Comparison of ENCODE assay signal across 7 cellular contexts in genomic region chr6:136723780-136724179, GRCh38.
DNase-seq lines count a peak whose midpoint lies in the region; ATAC-seq and TF ChIP-seq lines count a peak whose summit lies in the region.

No MANE protein-coding gene starts in this region.

- no TSS peak for BruUV-seq in HCT116 (replicated peaks; lab: Mats Ljungman, UMichigan)

- H3K4me2 ChIP-seq in HCT116 (ENCODE audit: low read length) (0 out of 2 replicates have a peak overlapping the region, but pooled peaks have one; percentile 6), OCI-LY1 (ENCODE audit: low read length) (peak overlapping the region; percentile 27; the same call in 1 of the 2 replicates)

- H4K20me1 ChIP-seq in HCT116 (ENCODE audit: insufficient read depth): no peaks in the 10 kb centered on the region
- H4K20me1 ChIP-seq in OCI-LY1 (ENCODE audit: insufficient read depth, low read length): no peaks in the 10 kb centered on the region

- no peak overlapping the region for H3K27ac ChIP-seq in HCT116 (ENCODE audit: low read depth, low read length)
- H3K27ac ChIP-seq in OCI-LY1 (ENCODE audit: low read depth, low read length, poor library complexity, severe bottlenecking): peak overlapping the region; percentile 52

- H3K9me2 ChIP-seq in HCT116 (ENCODE audit: insufficient read depth): no peaks in the 10 kb centered on the region
- no peaks in the 10 kb centered on the region for H3K9me2 ChIP-seq in OCI-LY1 (ENCODE audit: low read depth, low read length)

- H3K9ac ChIP-seq in HCT116 (ENCODE audit: low read length): no peak overlapping the region
- no peak overlapping the region for H3K9ac ChIP-seq in OCI-LY1 (ENCODE audit: low read length)

- no peak for ATAC-seq in HCT116
- no peak for ATAC-seq in GM21390 (IDR thresholded peaks at IDR 0.05; ENCODE audit: unreplicated experiment)
- ATAC-seq in GM21528 (IDR thresholded peaks at IDR 0.05; ENCODE audit: low FRiP score, unreplicated experiment): no peak

- CTCF ChIA-PET in HCT116 (lab: Charles Lee): interaction anchor here (0.7 to 0.8 kb wide), 2 partner anchors 68 to 163 kb away, joined by 3 read pairs; partner anchors contain the start of gene MAP3K5

- TF ChIP-seq POLR2A in HCT116 (IDR thresholded peaks at IDR 0.05; ENCODE audit: borderline replicate concordance, extremely low read depth, insufficient read depth, insufficient read length): no peak

- H3K79me2 ChIP-seq in HCT116 (ENCODE audit: insufficient read depth, low read length): no peaks in the 10 kb centered on the region
- H3K79me2 ChIP-seq in OCI-LY1 (ENCODE audit: insufficient read depth, low read length): 0 out of 2 replicates have a peak, but pooled peaks cover 4% of the 10 kb centered on the region

- no peaks in the 10 kb centered on the region for H3K36me3 ChIP-seq in HCT116 (ENCODE audit: control insufficient read depth in 1 of 2, insufficient read depth in 2 of 2, low read length in 2 of 2)
- no peaks in the 10 kb centered on the region for H3K36me3 ChIP-seq in OCI-LY1 (ENCODE audit: insufficient read depth, low read length)
- H3K36me3 ChIP-seq in H7 (replicated peaks; ENCODE audit: control insufficient read depth, insufficient read depth, low read length): no peaks in the 10 kb centered on the region

- POLR2A ChIA-PET in HCT116 (lab: Charles Lee): no interaction called here

- H3K9me3 ChIP-seq in HCT116 (ENCODE audit: control insufficient read depth in 1 of 2, insufficient read depth in 1 of 2, low read depth in 1 of 2, low read length in 2 of 2) (no peaks in the 10 kb centered on the region), OCI-LY1 (ENCODE audit: low read length) (peaks cover 3% of the 10 kb centered on the region; the same call in 1 of the 2 replicates)

- H3F3A ChIP-seq in OCI-LY1 (ENCODE audit: insufficient read depth, low read length): no peaks in the 10 kb centered on the region

- H2AFZ ChIP-seq in HCT116 (ENCODE audit: low read depth, low read length, poor library complexity, severe bottlenecking) (no peak overlapping the region), OCI-LY1 (ENCODE audit: low read length) (no peak overlapping the region)

- H3K4me1 ChIP-seq in HCT116 (ENCODE audit: control insufficient read depth in 1 of 2, insufficient read depth in 2 of 2, low read length in 2 of 2) (peaks cover 0 to 5% of the 10 kb centered on the region in 2 experiments; a peak in 3 of 4 replicates), OCI-LY1 (ENCODE audit: insufficient read depth, low read length, severe bottlenecking) (peaks cover 34% of the 10 kb centered on the region)

- no peak overlapping the region for H3K4me3 ChIP-seq in HCT116 (replicated peaks in 1 of 2; ENCODE audit: low read depth in 1 of 2, low read length in 2 of 2)
- no peak overlapping the region for H3K4me3 ChIP-seq in OCI-LY1 (ENCODE audit: low read depth, low read length, poor library complexity, severe bottlenecking)
- no peak overlapping the region for H3K4me3 ChIP-seq in H7 (ENCODE audit: insufficient read depth, low read depth, low read length)

- DNase-seq in HCT116 (ENCODE audit: low read depth, low spot score): no peak
- peak; percentile 3 for DNase-seq in activated naive CD8-positive, alpha-beta T cell treated with anti-CD3 and anti-CD28 coated beads, Interleukin-2, amount 50 U/mL, for 16 hours (ENCODE audit: low read depth, low spot score)
- peak; percentile 31 to 50 for DNase-seq in stimulated activated CD8-positive, alpha-beta memory T cell treated with anti-CD3 and anti-CD28 coated beads, Interleukin-15, amount 100 ng/mL, for 4 hours (ENCODE audit: low read depth in 2 of 2)
- no peak for DNase-seq in H7

- H3K27me3 ChIP-seq in HCT116 (ENCODE audit: insufficient read depth, low read length) (no peaks in the 10 kb centered on the region), OCI-LY1 (ENCODE audit: insufficient read depth, low read length) (no peaks in the 10 kb centered on the region), H7 (ENCODE audit: control insufficient read depth, insufficient read depth, low read length) (no peaks in the 10 kb centered on the region)

- RAD21 ChIA-PET in HCT116 (lab: Charles Lee; ENCODE audit: low non-redundant PET in 1 of 2, low total read pairs in 2 of 2, uncharacterized antibody in 2 of 2, unreplicated experiment in 2 of 2): no interaction called here

- no peak for TF ChIP-seq RAD21 in HCT116 (IDR thresholded peaks at IDR 0.05; ENCODE audit: low read depth)

- intact Hi-C loops in HCT116 (cut with micrococcal nuclease): no loop called here

- TF ChIP-seq CTCF in HCT116 (IDR thresholded peaks at IDR 0.05 in 2 of 3, conservative IDR thresholded peaks at IDR 0.05 in 1 of 3; ENCODE audit: borderline replicate concordance in 1 of 3, insufficient read depth in 1 of 3, low read depth in 2 of 3, low read length in 2 of 3): no peak
- TF ChIP-seq CTCF in OCI-LY1 (IDR thresholded peaks at IDR 0.05; ENCODE audit: low read length): no peak

TF ChIP-seq in HCT116, 20 proteins besides CTCF, POLR2A, EP300 and RAD21:
- TF ChIP-seq EGR1 (IDR thresholded peaks at IDR 0.05; ENCODE audit: low read depth) (peak; percentile 50; the same call in 1 of the 2 replicates), EZH2 (IDR thresholded peaks at IDR 0.05) (no peak), FOSL1 (IDR thresholded peaks at IDR 0.05; ENCODE audit: low read depth) (no peak), REST (IDR thresholded peaks at IDR 0.05; ENCODE audit: low read depth) (no peak)

Comparison
In these comparisons a context has a peak if more than half of its experiments do, and no peak if none do; other contexts are left out.
1. DNase-seq: peak in activated naive CD8-positive, alpha-beta T cell treated with anti-CD3 and anti-CD28 coated beads, Interleukin-2, amount 50 U/mL, for 16 hours (single experiment) and stimulated activated CD8-positive, alpha-beta memory T cell treated with anti-CD3 and anti-CD28 coated beads, Interleukin-15, amount 100 ng/mL, for 4 hours (2 of 2); none in HCT116 (single experiment) and H7 (single experiment).